Comparison of ENCODE assay signal across 1 cellular context in genomic region chr6:32842690-32843089, GRCh38.
TF ChIP-seq lines count a peak whose summit lies in the region.

No MANE protein-coding gene starts in this region.

TF ChIP-seq in IMR-90, 13 proteins besides CTCF, POLR2A, EP300 and RAD21 (continued from another document):
- TF ChIP-seq MXI1 (IDR thresholded peaks at IDR 0.05; ENCODE audit: borderline replicate concordance, low read depth, low read length) (no peak), CEBPB (IDR thresholded peaks at IDR 0.05; ENCODE audit: low read depth, low read length) (no peak)
